Comparison of ENCODE assay signal across 9 cellular contexts in genomic region chr5:108818613-108819272, GRCh38.
DNase-seq lines count a peak whose midpoint lies in the region; ATAC-seq, FAIRE-seq and TF ChIP-seq lines count a peak whose summit lies in the region.
"Had no signal": no experiment of that assay in that cellular context is flagged by ENCODE, and none has a peak within 500 bp of the region (broad histone marks: within the 10 kb centered on the region; RNA-seq: fewer than 3 reads in every experiment).

No MANE protein-coding gene starts in this region.

- ATAC-seq in GM21367 (IDR thresholded peaks at IDR 0.05; ENCODE audit: unreplicated experiment) = peak; percentile 96
- ATAC-seq in HG03457 (IDR thresholded peaks at IDR 0.05; ENCODE audit: unreplicated experiment) = peak; percentile 96
- no peak for ATAC-seq in HepG2

- no peaks in the 10 kb centered on the region for H3K9me1 ChIP-seq in endothelial cell of umbilical vein (replicated peaks; ENCODE audit: control insufficient read depth, extremely low read depth, insufficient read depth, low read length)

- WGBS in HepG2 (ENCODE audit: low lambda C conversion rate) = 84% methylated on average over 5 of the region's 5 CpGs

- H3K4me2 ChIP-seq in endothelial cell of umbilical vein (ENCODE audit: insufficient read depth, low read length) (no peak overlapping the region), HepG2 (ENCODE audit: low read depth, low read length) (no peak overlapping the region)

- H3K27ac ChIP-seq in endothelial cell of umbilical vein (ENCODE audit: insufficient read depth, low read depth, low read length) (no peak overlapping the region), HepG2 (ENCODE audit: extremely low read length, insufficient read depth, low read length) (no peak overlapping the region)

- TF ChIP-seq POLR2A in endothelial cell of umbilical vein (IDR thresholded peaks at IDR 0.05; ENCODE audit: low read depth, low read length) (no peak), HepG2 (IDR thresholded peaks at IDR 0.05; ENCODE audit: insufficient read depth in 1 of 2, low read depth in 2 of 2, low read length in 2 of 2) (no peak)

- H3K79me2 ChIP-seq in endothelial cell of umbilical vein (ENCODE audit: control insufficient read depth, insufficient read depth, low read length) (no peaks in the 10 kb centered on the region), HepG2 (ENCODE audit: insufficient read depth, low read length) (no peaks in the 10 kb centered on the region)

- H3K36me3 ChIP-seq in GM06990 (ENCODE audit: control insufficient read depth, insufficient read depth, low read length) (no peaks in the 10 kb centered on the region), endothelial cell of umbilical vein (ENCODE audit: control insufficient read depth in 2 of 2, extremely low read depth in 1 of 2, insufficient read depth in 2 of 2, low read length in 2 of 2) (no peaks in the 10 kb centered on the region), HepG2 (replicated peaks in 1 of 2; ENCODE audit: control insufficient read depth in 1 of 2, insufficient read depth in 2 of 2, low read length in 2 of 2) (no peaks in the 10 kb centered on the region)

- H3K27me3 ChIP-seq in GM06990 (replicated peaks; ENCODE audit: control insufficient read depth, insufficient read depth, low read length) (no peaks in the 10 kb centered on the region), endothelial cell of umbilical vein (ENCODE audit: control insufficient read depth in 2 of 2, insufficient read depth in 2 of 2, low read length in 2 of 2) (no peaks in the 10 kb centered on the region), HepG2 (ENCODE audit: control insufficient read depth in 1 of 2, insufficient read depth in 2 of 2, low read length in 2 of 2) (no peaks in the 10 kb centered on the region)

- H3K4me3 ChIP-seq in GM06990 (replicated peaks; ENCODE audit: low read depth, low read length) (no peak overlapping the region), endothelial cell of umbilical vein (replicated peaks in 1 of 3; ENCODE audit: insufficient read depth in 1 of 3, low read depth in 1 of 3, low read length in 3 of 3) (no peak overlapping the region), HepG2 (replicated peaks in 1 of 3; ENCODE audit: insufficient read depth in 1 of 3, low read depth in 2 of 3, low read length in 3 of 3) (no peak overlapping the region)

- BruUV-seq in endothelial cell of umbilical vein (replicated peaks; lab: Mats Ljungman, UMichigan) (no TSS peak), HepG2 (replicated peaks; lab: Mats Ljungman, UMichigan) (no TSS peak)

- CTCF ChIA-PET in endothelial cell of umbilical vein (lab: Charles Lee) (interaction anchor here (1.0 to 2.6 kb wide), 2 partner anchors 10 to 12 kb away, joined by 3 to 11 read pairs; no protein-coding TSS in a partner anchor), HepG2 (lab: Yijun Ruan, JAX; ENCODE audit: low intra/inter-chr PET ratio, low total read pairs) (no interaction called here)

- DNase-seq in GM06990 (ENCODE audit: extremely low read depth, insufficient read length) (peak; percentile 22), endothelial cell of umbilical vein (ENCODE audit: low read depth, low spot score) (no peak), HepG2 (ENCODE audit: low spot score) (no peak), NCI-H1436 (lab: John Stamatoyannopoulos, UW) (no peak), hippocampal formation (lab: John Stamatoyannopoulos, UW) (no peak), NCI-H748 treated with DMSO at 0.1 percent for 48 hours (lab: John Stamatoyannopoulos, UW) (no peak)

- no peaks in the 10 kb centered on the region for H3K4me1 ChIP-seq in endothelial cell of umbilical vein (ENCODE audit: control insufficient read depth, extremely low read depth, insufficient read depth, low read length)
- no peaks in the 10 kb centered on the region for H3K4me1 ChIP-seq in HepG2 (ENCODE audit: insufficient read depth, low read length)

- in situ Hi-C loops in HepG2 (cut with HindIII; ENCODE audit: extremely low pct_ligation_motif_present, low pct_unique_long_range_greater_than_20kb) = no loop called here

- TF ChIP-seq CTCF in GM06990 (IDR thresholded peaks at IDR 0.05; ENCODE audit: insufficient read depth, low read length, poor library complexity, severe bottlenecking) (no peak), endothelial cell of umbilical vein (IDR thresholded peaks at IDR 0.05; ENCODE audit: extremely low read depth in 1 of 2, insufficient read depth in 1 of 2, low read depth in 1 of 2, low read length in 2 of 2) (no peak), HepG2 (CRISPR knock-in tag; IDR thresholded peaks at IDR 0.05) (no peak)

- POLR2A ChIA-PET in endothelial cell of umbilical vein (lab: Charles Lee) = no interaction called here
- POLR2A ChIA-PET in HepG2 (lab: Yijun Ruan, JAX) = no interaction called here

- dilution Hi-C loops in endothelial cell of umbilical vein (cut with MboI; ENCODE audit: extremely low pct_ligation_motif_present, low sequenced_read_pairs) = no loop called here

- H3K9me3 ChIP-seq in endothelial cell of umbilical vein (replicated peaks; ENCODE audit: control insufficient read depth, insufficient read depth, low read length) = no peaks in the 10 kb centered on the region
- no peaks in the 10 kb centered on the region for H3K9me3 ChIP-seq in HepG2 (ENCODE audit: low read length)

- TF ChIP-seq EP300 in HepG2 (IDR thresholded peaks at IDR 0.05; ENCODE audit: low read depth in 2 of 2, low read length in 2 of 2) (no peak), HepG2 (CRISPR knock-in tag; IDR thresholded peaks at IDR 0.05; ENCODE audit: borderline replicate concordance) (no peak)

- FAIRE-seq in endothelial cell of umbilical vein (lab: Jason Lieb, UNC) (no peak), HepG2 (lab: Jason Lieb, UNC) (no peak)
- FAIRE-seq: islet of Langerhans had no signal

- TF ChIP-seq RAD21 in HepG2 (CRISPR knock-in tag; IDR thresholded peaks at IDR 0.05) = no peak

- no peak overlapping the region for H3K9ac ChIP-seq in endothelial cell of umbilical vein (replicated peaks; ENCODE audit: extremely low read depth, insufficient read depth, low read length)
- no peak overlapping the region for H3K9ac ChIP-seq in HepG2 (ENCODE audit: insufficient read depth, low read depth, low read length)

- no peak overlapping the region for H2AFZ ChIP-seq in endothelial cell of umbilical vein (ENCODE audit: low read depth, low read length)
- H2AFZ ChIP-seq in HepG2 (ENCODE audit: low read length) = no peak overlapping the region

- intact Hi-C loops in endothelial cell of umbilical vein (cut with micrococcal nuclease) (no loop called here), HepG2 (cut with micrococcal nuclease; ENCODE audit: unreplicated experiment) (no loop called here)

- H4K20me1 ChIP-seq in endothelial cell of umbilical vein (replicated peaks; ENCODE audit: control insufficient read depth, extremely low read depth, insufficient read depth, low read length) (no peaks in the 10 kb centered on the region), HepG2 (ENCODE audit: insufficient read depth, low read length) (no peaks in the 10 kb centered on the region)

TF ChIP-seq in endothelial cell of umbilical vein, 7 proteins besides CTCF, POLR2A, EP300 and RAD21:
- no peak for TF ChIP-seq EZH2 (IDR thresholded peaks at IDR 0.05; ENCODE audit: borderline replicate concordance, low read depth, low read length, severe bottlenecking)
- TF ChIP-seq FOS (IDR thresholded peaks at IDR 0.05; ENCODE audit: borderline replicate concordance, insufficient read depth, low read length) = peak; percentile 24

TF ChIP-seq in HepG2, 621 proteins besides CTCF, POLR2A, EP300 and RAD21:
- no peak for TF ChIP-seq ZNF883 (CRISPR knock-in tag; IDR thresholded peaks at IDR 0.05; ENCODE audit: not compliant biosample characterization)
- no peak for TF ChIP-seq TCF7 (IDR thresholded peaks at IDR 0.05; ENCODE audit: low read depth)
- TF ChIP-seq AFF4 (CRISPR knock-in tag; IDR thresholded peaks at IDR 0.05) = no peak
- no peak for TF ChIP-seq ZNF724P (CRISPR knock-in tag; IDR thresholded peaks at IDR 0.05; ENCODE audit: borderline replicate concordance)
- TF ChIP-seq PLRG1 (conservative IDR thresholded peaks at IDR 0.05) = no peak
- no peak for TF ChIP-seq ZNF850 (CRISPR knock-in tag; conservative IDR thresholded peaks at IDR 0.05)
- TF ChIP-seq NFE2L1 (CRISPR knock-in tag; IDR thresholded peaks at IDR 0.05; ENCODE audit: borderline replicate concordance) = no peak
- TF ChIP-seq KAT2B (IDR thresholded peaks at IDR 0.05; ENCODE audit: borderline replicate concordance, low read depth, low read length) = no peak
- no peak for TF ChIP-seq PRMT3 (CRISPR knock-in tag; IDR thresholded peaks at IDR 0.05; ENCODE audit: borderline replicate concordance, low read depth)
- TF ChIP-seq TAF1 (CRISPR knock-in tag; IDR thresholded peaks at IDR 0.05) = no peak
- TF ChIP-seq MBNL3 (CRISPR knock-in tag; conservative IDR thresholded peaks at IDR 0.05) = no peak
- no peak for TF ChIP-seq SRSF1 (optimal IDR thresholded peaks at IDR 0.05; ENCODE audit: low read depth, low read length)
- TF ChIP-seq RFXANK (CRISPR knock-in tag; IDR thresholded peaks at IDR 0.05) = no peak
